Comparison of ENCODE assay signal across 9 cellular contexts in the genomic region with DNA sequence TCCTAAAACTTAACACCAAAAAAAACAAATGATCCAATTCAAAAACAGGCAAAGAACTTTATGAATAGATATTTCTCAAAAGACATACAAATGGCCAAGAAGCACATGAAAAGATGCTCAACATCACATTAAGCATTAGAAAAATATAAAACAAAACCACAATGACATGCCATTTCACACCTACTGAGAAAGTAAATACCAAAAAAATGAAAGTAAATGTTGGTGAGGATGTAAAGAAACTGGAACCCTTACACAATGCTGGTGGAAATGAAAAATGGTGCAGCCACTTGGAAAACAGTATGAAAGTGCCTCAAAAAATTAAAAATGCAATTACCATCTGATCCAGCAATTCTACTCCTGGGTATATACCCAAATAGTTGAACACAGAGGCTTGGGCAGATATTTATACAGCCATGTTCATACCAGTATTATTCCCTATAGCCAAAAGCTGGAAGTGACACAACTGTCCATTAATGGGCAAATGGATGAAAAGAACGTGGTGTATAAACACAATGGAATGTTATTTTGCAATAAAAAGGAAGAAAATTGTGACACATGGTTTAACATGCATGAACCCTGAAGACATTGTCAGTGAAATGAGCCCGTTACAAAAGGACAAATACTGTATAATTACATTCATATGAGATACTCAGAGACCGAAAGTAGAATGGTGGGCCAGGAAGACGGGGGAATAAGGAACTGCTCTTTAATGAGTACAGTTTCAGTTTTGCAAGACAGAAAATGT.
DNase-seq lines count a peak whose midpoint lies in the region; ATAC-seq and TF ChIP-seq lines count a peak whose summit lies in the region.
"Had no signal": no experiment of that assay in that cellular context is flagged by ENCODE, and none has a peak within 500 bp of the region (broad histone marks: within the 10 kb centered on the region; RNA-seq: fewer than 3 reads in every experiment).

No MANE protein-coding gene starts in this region.

- CTCF ChIA-PET in OCI-LY7 (lab: Charles Lee; ENCODE audit: unreplicated experiment): no interaction called here

- H3K4me2 ChIP-seq in OCI-LY7 (ENCODE audit: low read length): peak overlapping the region; percentile 33

- H3K4me1 ChIP-seq in OCI-LY7 (ENCODE audit: insufficient read depth, low read length, poor library complexity, severe bottlenecking): peaks cover 9% of the 10 kb centered on the region

- no peak overlapping the region for H3K4me3 ChIP-seq in OCI-LY7 (ENCODE audit: low read depth, low read length, poor library complexity, severe bottlenecking)

- no TSS peak for BruUV-seq in OCI-LY7 (replicated peaks; lab: Mats Ljungman, UMichigan)

- H3K27ac Mint-ChIP-seq in naive B cell: peak overlapping the region in 3 of 6 donors; percentile 5 to 59 (median 40)
- H3K27ac Mint-ChIP-seq: activated naive CD8-positive, alpha-beta T cell treated with anti-CD3 and anti-CD28 coated beads, Interleukin-2, amount 10 ng/mL, durations not matched to agents 7 days and 5 days had no signal

- ATAC-seq in GM18520 (IDR thresholded peaks at IDR 0.05; ENCODE audit: unreplicated experiment) (peak; percentile 81), HG02852 (IDR thresholded peaks at IDR 0.05; ENCODE audit: unreplicated experiment) (peak; percentile 99), naive B cell (ENCODE audit: low read depth in 2 of 2) (peak; percentile 98)
- no peak for ATAC-seq in activated T-cell treated with anti-CD3 and anti-CD28 coated beads, Interleukin-2, amount 50 U/mL, for 4 hours

- peaks cover 20 to 27% (median 22%) of the 10 kb centered on the region in 3 donors for H3K4me1 Mint-ChIP-seq in naive B cell
- peaks cover 19% of the 10 kb centered on the region for H3K4me1 Mint-ChIP-seq in activated T-cell treated with anti-CD3 and anti-CD28 coated beads, Interleukin-2, amount 50 U/mL, for 4 hours (ENCODE audit: low read depth)

- H3K4me3 Mint-ChIP-seq in naive B cell: peak overlapping the region in 7 of 8 donors; percentile 15 to 81 (median 53)
- no peak overlapping the region for H3K4me3 Mint-ChIP-seq in activated T-cell treated with anti-CD3 and anti-CD28 coated beads, Interleukin-2, amount 50 U/mL, for 4 hours
- H3K4me3 Mint-ChIP-seq: activated naive CD8-positive, alpha-beta T cell treated with anti-CD3 and anti-CD28 coated beads, Interleukin-2, amount 10 ng/mL, durations not matched to agents 7 days and 5 days had no signal

- POLR2A ChIA-PET in OCI-LY7 (lab: Charles Lee): no interaction called here

- intact Hi-C loops in OCI-LY7 (cut with micrococcal nuclease; ENCODE audit: unreplicated experiment): no loop called here

- peaks cover 6 to 8% of the 10 kb centered on the region in 2 donors for H3K36me3 Mint-ChIP-seq in naive B cell
- peaks cover 14% of the 10 kb centered on the region for H3K36me3 Mint-ChIP-seq in activated T-cell treated with anti-CD3 and anti-CD28 coated beads, Interleukin-2, amount 50 U/mL, for 4 hours (ENCODE audit: insufficient read depth)

- peak overlapping the region; percentile 21; the same call in 1 of the 2 replicates for H2AFZ ChIP-seq in OCI-LY7 (ENCODE audit: low read length)

- H3K36me3 ChIP-seq in OCI-LY7 (ENCODE audit: insufficient read depth, low read length): peaks cover 4% of the 10 kb centered on the region; the same call in 1 of the 2 replicates

- no peak overlapping the region for H3K27ac ChIP-seq in OCI-LY7 (ENCODE audit: low read depth, low read length, poor library complexity, severe bottlenecking)

- DNase-seq in OCI-LY7 (ENCODE audit: low spot score): peak; percentile 31
- DNase-seq in naive B cell: peak; percentile 38
- DNase-seq in activated T-cell treated with anti-CD3 and anti-CD28 coated beads, Interleukin-2, amount 50 U/mL, for 4 hours: no peak
- no peak for DNase-seq in DMS153 (lab: John Stamatoyannopoulos, UW)
- no peak for DNase-seq in DMS79 (lab: John Stamatoyannopoulos, UW)
- DNase-seq in NCI-H1436 treated with DMSO at 0.1 percent for 48 hours (lab: John Stamatoyannopoulos, UW): no peak
- DNase-seq: activated naive CD8-positive, alpha-beta T cell treated with anti-CD3 and anti-CD28 coated beads, Interleukin-2, amount 10 ng/mL, durations not matched to agents 7 days and 5 days had no signal

- no peaks in the 10 kb centered on the region for H3K9me3 ChIP-seq in OCI-LY7 (ENCODE audit: low read length)

- H4K20me1 ChIP-seq in OCI-LY7 (ENCODE audit: insufficient read depth, low read length): no peaks in the 10 kb centered on the region

- H3K27me3 Mint-ChIP-seq in naive B cell: no peaks in the 10 kb centered on the region
- H3K27me3 Mint-ChIP-seq in activated T-cell treated with anti-CD3 and anti-CD28 coated beads, Interleukin-2, amount 50 U/mL, for 4 hours (ENCODE audit: low read depth): no peaks in the 10 kb centered on the region
- H3K27me3 Mint-ChIP-seq: activated naive CD8-positive, alpha-beta T cell treated with anti-CD3 and anti-CD28 coated beads, Interleukin-2, amount 10 ng/mL, durations not matched to agents 7 days and 5 days had no signal

- H3K9me2 ChIP-seq in OCI-LY7 (ENCODE audit: insufficient read depth, low read length): no peaks in the 10 kb centered on the region

- no peaks in the 10 kb centered on the region for H3K79me2 ChIP-seq in OCI-LY7 (ENCODE audit: insufficient read depth, low read depth, low read length)

- H3K9me3 Mint-ChIP-seq in naive B cell: no peaks in the 10 kb centered on the region
- no peaks in the 10 kb centered on the region for H3K9me3 Mint-ChIP-seq in activated T-cell treated with anti-CD3 and anti-CD28 coated beads, Interleukin-2, amount 50 U/mL, for 4 hours
- H3K9me3 Mint-ChIP-seq: activated naive CD8-positive, alpha-beta T cell treated with anti-CD3 and anti-CD28 coated beads, Interleukin-2, amount 10 ng/mL, durations not matched to agents 7 days and 5 days had no signal

- TF ChIP-seq CTCF in OCI-LY7 (conservative IDR thresholded peaks at IDR 0.05; ENCODE audit: low read length): no peak

Comparison
In these comparisons a context has a peak if more than half of its experiments do, and no peak if none do; other contexts are left out.
1. ATAC-seq: peak in GM18520 (single experiment), HG02852 (single experiment) and naive B cell (2 of 2); none in activated T-cell treated with anti-CD3 and anti-CD28 coated beads, Interleukin-2, amount 50 U/mL, for 4 hours (0 of 2).
2. DNase-seq: peak in OCI-LY7 (single experiment) and naive B cell (single experiment); none in activated T-cell treated with anti-CD3 and anti-CD28 coated beads, Interleukin-2, amount 50 U/mL, for 4 hours (single experiment), DMS153 (single experiment), DMS79 (single experiment) and NCI-H1436 treated with DMSO at 0.1 percent for 48 hours (single experiment).